13 cellular contexts compared by ENCODE assay signal in genomic region chr3:193829781-193830180, GRCh38.
DNase-seq lines count a peak whose midpoint lies in the region; ATAC-seq and TF ChIP-seq lines count a peak whose summit lies in the region.
"Had no signal": no experiment of that assay in that cellular context is flagged by ENCODE, and none has a peak within 500 bp of the region (broad histone marks: within the 10 kb centered on the region; RNA-seq: fewer than 3 reads in every experiment).

No MANE protein-coding gene starts in this region.

- WGBS in GM23248 (ENCODE audit: low coverage in 1 of 2, low lambda C conversion rate in 2 of 2, missing lambda C conversion rate in 2 of 2), 2 experiments = 21 to 22% methylated on average over 5 of the region's 5 CpGs

- H3K4me3 Mint-ChIP-seq in stimulated activated naive B cell treated with anti-CD40 and anti-IgM and Interleukin-4, amounts not matched to agents 10 μg/mL and 1 μg/mL and 100 μg/mL, for 72 hours = no peak overlapping the region

- H3K36me3 ChIP-seq in GM23248 (ENCODE audit: low read depth) = no peaks in the 10 kb centered on the region

- in situ Hi-C loops in GM23248 (cut with MboI) = no loop called here

- H2AFZ ChIP-seq in GM23248 = no peak overlapping the region

- no peak for TF ChIP-seq CTCF in RWPE1 (conservative IDR thresholded peaks at IDR 0.05; ENCODE audit: low read depth)
- TF ChIP-seq CTCF in fibroblast of villous mesenchyme (IDR thresholded peaks at IDR 0.05; ENCODE audit: insufficient read depth, low read depth, low read length) = no peak

- H3K4me1 Mint-ChIP-seq in stimulated activated naive B cell treated with anti-CD40 and anti-IgM and Interleukin-4, amounts not matched to agents 10 μg/mL and 1 μg/mL and 100 μg/mL, for 72 hours = peaks cover 37 to 50% of the 10 kb centered on the region in 2 donors

- no peaks in the 10 kb centered on the region for H3K9me3 Mint-ChIP-seq in stimulated activated naive B cell treated with anti-CD40 and anti-IgM and Interleukin-4, amounts not matched to agents 10 μg/mL and 1 μg/mL and 100 μg/mL, for 72 hours

- CTCF ChIA-PET in RWPE1 (lab: Yijun Ruan, JAX) = no interaction called here

- ATAC-seq in stimulated activated naive B cell treated with anti-CD40 and anti-IgM and Interleukin-4, amounts not matched to agents 10 μg/mL and 1 μg/mL and 100 μg/mL, for 72 hours (replicated peaks) = no peak
- ATAC-seq: sciatic nerve had no signal

- H3K79me2 ChIP-seq in GM23248 (ENCODE audit: insufficient read depth) = no peaks in the 10 kb centered on the region

- H3K9me3 ChIP-seq in GM23248 (ENCODE audit: low read depth) = no peaks in the 10 kb centered on the region

- H4K20me1 ChIP-seq in GM23248 (ENCODE audit: insufficient read depth) = no peaks in the 10 kb centered on the region

- no peak overlapping the region for H3K9ac ChIP-seq in GM23248

- H3K27me3 ChIP-seq in GM23248 (replicated peaks; ENCODE audit: insufficient read depth) = 0 out of 2 replicates have a peak, but pooled peaks cover 22% of the 10 kb centered on the region

- peaks cover 21 to 22% of the 10 kb centered on the region in 2 donors for H3K27me3 Mint-ChIP-seq in stimulated activated naive B cell treated with anti-CD40 and anti-IgM and Interleukin-4, amounts not matched to agents 10 μg/mL and 1 μg/mL and 100 μg/mL, for 72 hours

- H3K27ac ChIP-seq in GM23248 (no peak overlapping the region), RWPE1 (peak overlapping the region; percentile 100), skin epidermis (peak overlapping the region in 20 of 21 experiments; percentile 65 to 89 (median 84))

- POLR2A ChIA-PET in RWPE1 (lab: Yijun Ruan, JAX; ENCODE audit: low non-redundant PET) = interaction anchor here (1.8 kb wide), 1 partner anchor 49 kb away, joined by 4 read pairs; no protein-coding TSS in a partner anchor

- H3K4me1 ChIP-seq in GM23248 (ENCODE audit: insufficient read depth) = peaks cover 4% of the 10 kb centered on the region; the same call in 1 of the 2 replicates

- H3K9me2 ChIP-seq in GM23248 (ENCODE audit: insufficient read depth) = no peaks in the 10 kb centered on the region

- no peak overlapping the region for H3K27ac Mint-ChIP-seq in stimulated activated naive B cell treated with anti-CD40 and anti-IgM and Interleukin-4, amounts not matched to agents 10 μg/mL and 1 μg/mL and 100 μg/mL, for 72 hours

- no peaks in the 10 kb centered on the region for H3F3A ChIP-seq in GM23248 (ENCODE audit: insufficient read depth)

- H3K4me3 ChIP-seq in GM23248 (no peak overlapping the region), fibroblast of villous mesenchyme (ENCODE audit: low read depth, low read length) (no peak overlapping the region), skin epidermis (no peak overlapping the region)

- H3K36me3 Mint-ChIP-seq in stimulated activated naive B cell treated with anti-CD40 and anti-IgM and Interleukin-4, amounts not matched to agents 10 μg/mL and 1 μg/mL and 100 μg/mL, for 72 hours = no peaks in the 10 kb centered on the region

- H3K4me2 ChIP-seq in GM23248 (ENCODE audit: unreplicated experiment) = no peak overlapping the region

- DNase-seq in GM23248 (peak; percentile 61), RWPE1 (ENCODE audit: low spot score) (peak; percentile 83), fibroblast of villous mesenchyme (ENCODE audit: low read depth) (peak; percentile 32), hippocampal formation (lab: John Stamatoyannopoulos, UW) (no peak), amniotic stem cell (lab: John Stamatoyannopoulos, UW) (no peak)
- no peak for DNase-seq in stimulated activated naive B cell treated with anti-CD40 and anti-IgM and Interleukin-4, amounts not matched to agents 10 μg/mL and 1 μg/mL and 100 μg/mL, for 72 hours
- no peak for DNase-seq in stimulated activated CD4-positive, alpha-beta T cell treated with anti-CD3 and anti-CD28 coated beads, Interleukin-2, amount 100 ng/mL, for 24 hours
- DNase-seq: activated T-cell treated with anti-CD3 and anti-CD28 coated beads for 4 hours, cortex of kidney, NCI-H2227 treated with DMSO at 0.1 percent for 48 hours, T-helper 2 cell had no signal

Comparison
In these comparisons a context has a peak if more than half of its experiments do, and no peak if none do; other contexts are left out.
1. DNase-seq: peak in GM23248 (single experiment), RWPE1 (single experiment) and fibroblast of villous mesenchyme (single experiment); none in hippocampal formation (0 of 2), stimulated activated naive B cell treated with anti-CD40 and anti-IgM and Interleukin-4, amounts not matched to agents 10 μg/mL and 1 μg/mL and 100 μg/mL, for 72 hours (single experiment), stimulated activated CD4-positive, alpha-beta T cell treated with anti-CD3 and anti-CD28 coated beads, Interleukin-2, amount 100 ng/mL, for 24 hours (0 of 2) and amniotic stem cell (single experiment).